ENCODE assay signal across 20 cellular contexts in genomic region chr1:99663501-99663900, GRCh38. TPM values are rescaled to one million over a fixed set of nuclear protein-coding genes. Genes with fewer than 3 reads are reported as not detected.
A peak's percentile ranks its signal among the peaks of the same experiment; 100 is the strongest.
DNase-seq lines count a peak whose midpoint lies in the region; ATAC-seq and TF ChIP-seq lines count a peak whose summit lies in the region.
"Had no signal": no experiment of that assay in that cellular context is flagged by ENCODE, and none has a peak within 500 bp of the region (broad histone marks: within the 10 kb centered on the region; RNA-seq: fewer than 3 reads in every experiment).

No MANE protein-coding gene starts in this region.

- CTCF ChIA-PET in MCF 10A (lab: Yijun Ruan, JAX): interaction anchor here (0.6 to 1.8 kb wide), 7 partner anchors 10 to 535 kb away, joined by 3 to 8 read pairs (median 4); no protein-coding TSS in a partner anchor

- H3K27me3 ChIP-seq in Loucy (ENCODE audit: insufficient read depth, low read length, poor library complexity, severe bottlenecking) (no peaks in the 10 kb centered on the region), lung (ENCODE audit: control insufficient read depth, insufficient read depth) (no peaks in the 10 kb centered on the region), subcutaneous abdominal adipose tissue (ENCODE audit: control insufficient read depth in 5 of 5, insufficient read depth in 4 of 5, low read length in 5 of 5) (no peaks in the 10 kb centered on the region)

- intact Hi-C loops in MCF 10A (cut with micrococcal nuclease): no loop called here

- H3K4me2 ChIP-seq in Loucy (ENCODE audit: low read depth, low read length, poor library complexity, severe bottlenecking): no peak overlapping the region

- H3K9me3 ChIP-seq in Loucy (ENCODE audit: insufficient read depth, low read depth, low read length) (no peaks in the 10 kb centered on the region), lung (ENCODE audit: control insufficient read depth in 2 of 2, insufficient read depth in 1 of 2, low read length in 1 of 2) (no peaks in the 10 kb centered on the region), subcutaneous abdominal adipose tissue (ENCODE audit: control insufficient read depth in 5 of 5, low read length in 5 of 5) (no peaks in the 10 kb centered on the region)

- no peak for DNase-seq in MCF 10A (ENCODE audit: unreplicated experiment)
- no peak for DNase-seq in lung (ENCODE audit: low spot score)
- no peak for DNase-seq in NCI-H1105 (lab: John Stamatoyannopoulos, UW)
- no peak for DNase-seq in cerebellar nuclear complex (lab: John Stamatoyannopoulos, UW)
- DNase-seq: activated CD4-positive, alpha-beta memory T cell treated with anti-CD3 and anti-CD28 coated beads for 36 hours; activated effector memory CD4-positive, alpha-beta T cell treated with Interleukin-2 at 50 U/mL for 16 hours; activated naive CD8-positive, alpha-beta T cell treated with anti-CD3 and anti-CD28 coated beads for 36 hours; CD4-positive, alpha-beta T cell; EL; foreskin fibroblast; NCI-H1092 treated with DMSO at 0.1 percent for 48 hours; NCI-H1930; NCI-H446; SHP77 treated with DMSO at 0.1 percent for 48 hours had no signal

- peaks cover 6% of the 10 kb centered on the region for H3K36me3 Mint-ChIP-seq in MCF 10A (ENCODE audit: insufficient read depth, unreplicated experiment)
- H3K36me3 Mint-ChIP-seq: activated CD4-positive, alpha-beta memory T cell treated with anti-CD3 and anti-CD28 coated beads for 36 hours; activated naive CD8-positive, alpha-beta T cell treated with anti-CD3 and anti-CD28 coated beads for 36 hours had no signal

- peaks cover 29% of the 10 kb centered on the region for H3K4me1 Mint-ChIP-seq in MCF 10A (ENCODE audit: insufficient read depth, unreplicated experiment)
- H3K4me1 Mint-ChIP-seq: activated naive CD8-positive, alpha-beta T cell treated with anti-CD3 and anti-CD28 coated beads for 36 hours had no signal

- H3K36me3 ChIP-seq in Loucy (ENCODE audit: insufficient read depth, low read length) (no peaks in the 10 kb centered on the region), lung (ENCODE audit: control insufficient read depth in 2 of 2, insufficient read depth in 2 of 2, low read length in 2 of 2) (peaks cover 2 to 20% of the 10 kb centered on the region in 2 donors), subcutaneous abdominal adipose tissue (ENCODE audit: control insufficient read depth in 5 of 5, insufficient read depth in 5 of 5, low read length in 5 of 5) (peaks cover 20 to 36% (median 27%) of the 10 kb centered on the region in 5 donors)

- ATAC-seq in lung (ENCODE audit: insufficient read depth, low FRiP score) (no peak), GM21526 (IDR thresholded peaks at IDR 0.05; ENCODE audit: low FRiP score, unreplicated experiment) (no peak)
- ATAC-seq: activated CD4-positive, CD25-positive, alpha-beta regulatory T cell treated with anti-CD3 and anti-CD28 coated beads, Interleukin-2, amount 50 U/mL, for 24 hours; HepG2 had no signal

- WGBS in lung, 2 donors: 88 to 91% methylated on average over 2 of the region's 2 CpGs

- no peaks in the 10 kb centered on the region for H3F3A ChIP-seq in Loucy (ENCODE audit: low read depth)

- peak overlapping the region; percentile 95 for H3K27ac Mint-ChIP-seq in MCF 10A (ENCODE audit: low read depth, unreplicated experiment)
- H3K27ac Mint-ChIP-seq: activated CD4-positive, alpha-beta memory T cell treated with anti-CD3 and anti-CD28 coated beads for 36 hours; activated naive CD8-positive, alpha-beta T cell treated with anti-CD3 and anti-CD28 coated beads for 36 hours; CD4-positive, alpha-beta T cell had no signal

- BruUV-seq in MCF 10A (replicated peaks; lab: Mats Ljungman, UMichigan): no TSS peak

- TF ChIP-seq CTCF in Loucy (conservative IDR thresholded peaks at IDR 0.05; ENCODE audit: low read length) (no peak), MCF 10A (IDR thresholded peaks at IDR 0.05; ENCODE audit: unreplicated experiment) (no peak), lung (IDR thresholded peaks at IDR 0.05; ENCODE audit: control extremely low read depth, extremely low read depth) (no peak)

- H3K79me2 ChIP-seq in Loucy (ENCODE audit: insufficient read depth, low read length): no peaks in the 10 kb centered on the region

- H3K9ac ChIP-seq in Loucy (ENCODE audit: low read depth, low read length, poor library complexity, severe bottlenecking) (no peak overlapping the region), subcutaneous abdominal adipose tissue (ENCODE audit: low read length in 5 of 5) (peak overlapping the region in 1 of 5 donors; percentile 21)

- peak overlapping the region; percentile 6; the same call in 1 of the 2 replicates for H2AFZ ChIP-seq in Loucy (ENCODE audit: low read length)

- no peaks in the 10 kb centered on the region for H3K9me3 Mint-ChIP-seq in MCF 10A (ENCODE audit: unreplicated experiment)
- H3K9me3 Mint-ChIP-seq: activated CD4-positive, alpha-beta memory T cell treated with anti-CD3 and anti-CD28 coated beads for 36 hours; activated naive CD8-positive, alpha-beta T cell treated with anti-CD3 and anti-CD28 coated beads for 36 hours; CD4-positive, alpha-beta T cell had no signal

- no peaks in the 10 kb centered on the region for H3K9me2 ChIP-seq in Loucy (replicated peaks; ENCODE audit: low read depth, low read length)

- H3K4me3 ChIP-seq in Loucy (ENCODE audit: low read length, poor library complexity, severe bottlenecking) (no peak overlapping the region), lung (no peak overlapping the region), subcutaneous abdominal adipose tissue (ENCODE audit: low read depth in 1 of 5, low read length in 5 of 5) (no peak overlapping the region)

- no peaks in the 10 kb centered on the region for H4K20me1 ChIP-seq in Loucy (ENCODE audit: insufficient read depth, low read length, poor library complexity, severe bottlenecking)

- peak overlapping the region; percentile 19 for H3K4me3 Mint-ChIP-seq in MCF 10A (ENCODE audit: unreplicated experiment)
- H3K4me3 Mint-ChIP-seq: activated CD4-positive, alpha-beta memory T cell treated with anti-CD3 and anti-CD28 coated beads for 36 hours; activated naive CD8-positive, alpha-beta T cell treated with anti-CD3 and anti-CD28 coated beads for 36 hours; CD4-positive, alpha-beta T cell had no signal

- H3K27ac ChIP-seq in lung (ENCODE audit: low read depth in 1 of 2, low read length in 1 of 2) (peak overlapping the region; percentile 32 to 78), subcutaneous abdominal adipose tissue (ENCODE audit: low read depth, low read length) (peak overlapping the region; percentile 99)
- H3K27ac ChIP-seq: HL-60 had no signal

- POLR2A ChIA-PET in MCF 10A (lab: Yijun Ruan, JAX): interaction anchor here (0.6 to 7.8 kb wide), 12 partner anchors 9 to 388 kb away, joined by 3 to 148 read pairs (median 6); partner anchors contain the start of genes FRRS1 and PALMD

- H3K27me3 Mint-ChIP-seq in MCF 10A (ENCODE audit: insufficient read depth, unreplicated experiment): no peaks in the 10 kb centered on the region

- H3K4me1 ChIP-seq in Loucy (ENCODE audit: insufficient read depth, low read length, poor library complexity, severe bottlenecking) (no peaks in the 10 kb centered on the region), lung (ENCODE audit: control insufficient read depth in 2 of 2, insufficient read depth in 2 of 2, low read length in 2 of 2) (peaks cover 0 to 25% of the 10 kb centered on the region in 2 donors), subcutaneous abdominal adipose tissue (ENCODE audit: control insufficient read depth in 5 of 5, insufficient read depth in 5 of 5, low read length in 5 of 5) (peaks cover 12 to 70% (median 68%) of the 10 kb centered on the region in 5 donors)

RNA-seq across cellular contexts. Expression of gene PALMD, which starts 17.6 kb away (rescaled TPM):
- total RNA-seq in MCF 10A (2022) (0.12 and 0.33 TPM in 2 replicates), lung (10 to 100 TPM; 27.3 to 32.2 TPM)
- polyA plus RNA-seq in lung: 10 to 100 TPM; 10.5 to 16.7 TPM
- total RNA-seq: activated CD4-positive, alpha-beta memory T cell treated with anti-CD3 and anti-CD28 coated beads for 36 hours; activated naive CD8-positive, alpha-beta T cell treated with anti-CD3 and anti-CD28 coated beads for 36 hours; CD4-positive, alpha-beta T cell had no signal

Comparison
In these comparisons a context has a peak if more than half of its experiments do, and no peak if none do; other contexts are left out.
1. RNA of gene PALMD, which starts 17.6 kb away (total RNA-seq): 27.3 to 32.2 TPM in lung; 0.12 to 0.33 TPM in MCF 10A; every median in the first group is over 10 times any median in the second.